1 cellular context compared by ENCODE assay signal in the genomic region with DNA sequence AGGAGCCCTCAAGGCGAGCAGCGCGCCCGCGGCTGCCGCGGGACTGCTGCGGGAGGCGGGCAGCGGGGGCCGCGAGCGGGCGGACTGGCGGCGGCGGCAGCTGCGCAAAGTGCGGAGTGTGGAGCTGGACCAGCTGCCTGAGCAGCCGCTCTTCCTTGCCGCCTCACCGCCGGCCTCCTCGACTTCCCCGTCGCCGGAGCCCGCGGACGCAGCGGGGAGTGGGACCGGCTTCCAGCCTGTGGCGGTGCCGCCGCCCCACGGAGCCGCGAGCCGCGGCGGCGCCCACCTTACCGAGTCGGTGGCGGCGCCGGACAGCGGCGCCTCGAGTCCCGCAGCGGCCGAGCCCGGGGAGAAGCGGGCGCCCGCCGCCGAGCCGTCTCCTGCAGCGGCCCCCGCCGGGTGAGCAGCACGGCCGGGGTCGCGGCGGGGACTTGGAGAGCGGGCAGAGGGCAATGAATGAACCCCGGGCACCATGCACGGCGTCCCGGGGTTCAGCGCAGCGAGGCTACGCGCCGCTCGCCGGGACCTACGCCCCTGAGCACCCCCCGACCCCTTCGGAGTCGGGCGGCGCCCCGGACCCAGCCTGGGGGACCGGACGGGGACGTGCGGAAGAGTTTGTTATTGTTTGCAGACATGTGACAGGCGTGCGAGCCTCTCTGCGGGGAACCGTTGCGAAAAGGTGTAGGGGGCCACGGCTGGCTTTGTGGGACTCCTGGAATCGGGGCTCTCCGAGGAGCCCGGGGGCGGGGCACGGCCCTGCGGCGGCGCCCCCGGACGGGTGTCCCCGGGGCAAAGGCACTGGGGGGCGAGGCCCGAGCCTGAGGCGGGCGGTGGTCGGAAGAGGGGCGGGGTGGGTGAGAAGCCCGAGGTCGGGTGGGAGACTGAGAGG.
TF ChIP-seq lines count a peak whose summit lies in the region.

No MANE protein-coding gene starts in this region.

TF ChIP-seq in IMR-90, 13 proteins besides CTCF, POLR2A, EP300 and RAD21:
- no peak for TF ChIP-seq BHLHE40 (IDR thresholded peaks at IDR 0.05; ENCODE audit: low read depth, low read length)
- TF ChIP-seq MXI1 (IDR thresholded peaks at IDR 0.05; ENCODE audit: borderline replicate concordance, low read depth, low read length) = 0 out of 2 replicates have a peak, but pooled peaks have one; percentile 4
